10 cellular contexts compared by ENCODE assay signal in genomic region chr2:191933307-191934105, GRCh38.
DNase-seq lines count a peak whose midpoint lies in the region; ATAC-seq lines count a peak whose summit lies in the region.
"Had no signal": no experiment of that assay in that cellular context is flagged by ENCODE, and none has a peak within 500 bp of the region (broad histone marks: within the 10 kb centered on the region; RNA-seq: fewer than 3 reads in every experiment).

No MANE protein-coding gene starts in this region.

- H3K36me3 ChIP-seq in CD8-positive, alpha-beta memory T cell (ENCODE audit: insufficient read depth, low read length), result no peaks in the 10 kb centered on the region

- H3K27me3 ChIP-seq in CD8-positive, alpha-beta memory T cell (ENCODE audit: insufficient read depth, low read length, poor library complexity, severe bottlenecking), result no peaks in the 10 kb centered on the region

- DNase-seq in left colon (peak; percentile 11 to 51), iPS-NIHi7 (ENCODE audit: extremely low spot score) (no peak), NCI-H187 (lab: John Stamatoyannopoulos, UW) (no peak), LoVo (ENCODE audit: low spot score) (no peak)
- DNase-seq in CD8-positive, alpha-beta memory T cell, result no peak
- DNase-seq: HFFc6 had no signal

- H3K36me3 Mint-ChIP-seq in CD8-positive, alpha-beta memory T cell, result no peaks in the 10 kb centered on the region

- no peak overlapping the region for H3K27ac ChIP-seq in CD8-positive, alpha-beta memory T cell (ENCODE audit: low read depth, low read length)

- H3K9me3 ChIP-seq in CD8-positive, alpha-beta memory T cell (ENCODE audit: low read length), result no peaks in the 10 kb centered on the region

- peaks cover 0 to 2% (median 0%) of the 10 kb centered on the region in 5 donors for H3K9me3 Mint-ChIP-seq in CD8-positive, alpha-beta memory T cell
- H3K9me3 Mint-ChIP-seq: HFFc6 had no signal

- H3K4me3 Mint-ChIP-seq in CD8-positive, alpha-beta memory T cell, result no peak overlapping the region
- H3K4me3 Mint-ChIP-seq: HFFc6 had no signal

- intact Hi-C loops in left colon (cut with DNase I, micrococcal nuclease), result no loop called here

- CTCF ChIA-PET in CD8-positive, alpha-beta memory T cell (lab: Charles Lee), result no interaction called here

- no peaks in the 10 kb centered on the region for H3K4me1 Mint-ChIP-seq in CD8-positive, alpha-beta memory T cell

- H3K4me1 ChIP-seq in CD8-positive, alpha-beta memory T cell (ENCODE audit: insufficient read depth, low read length), result no peaks in the 10 kb centered on the region

- H3K27ac Mint-ChIP-seq in CD8-positive, alpha-beta memory T cell, result no peak overlapping the region
- H3K27ac Mint-ChIP-seq: HFFc6 had no signal

- ATAC-seq in GM18861 (IDR thresholded peaks at IDR 0.05; ENCODE audit: unreplicated experiment) (peak; percentile 74), GM21526 (IDR thresholded peaks at IDR 0.05; ENCODE audit: low FRiP score, unreplicated experiment) (peak; percentile 83), HG03442 (IDR thresholded peaks at IDR 0.05; ENCODE audit: unreplicated experiment) (peak; percentile 95), left colon (peak; percentile 50)
- ATAC-seq: Right ventricle myocardium inferior had no signal

- POLR2A ChIA-PET in CD8-positive, alpha-beta memory T cell (lab: Charles Lee), result no interaction called here

- H3K27me3 Mint-ChIP-seq in CD8-positive, alpha-beta memory T cell, result peaks cover 3 to 32% of the 10 kb centered on the region in 2 donors

- no peak overlapping the region for H3K4me3 ChIP-seq in CD8-positive, alpha-beta memory T cell (ENCODE audit: low read length)

Comparison
In these comparisons a context has a peak if more than half of its experiments do, and no peak if none do; other contexts are left out.
1. DNase-seq: peak in left colon (2 of 2); none in iPS-NIHi7 (single experiment), CD8-positive, alpha-beta memory T cell (0 of 5), NCI-H187 (0 of 2) and LoVo (single experiment).
2. Peak in every context shown above with its lines, with median percentiles within 50 percentile points of each other: ATAC-seq.